Comparison of ENCODE assay signal across 8 cellular contexts in the genomic region with DNA sequence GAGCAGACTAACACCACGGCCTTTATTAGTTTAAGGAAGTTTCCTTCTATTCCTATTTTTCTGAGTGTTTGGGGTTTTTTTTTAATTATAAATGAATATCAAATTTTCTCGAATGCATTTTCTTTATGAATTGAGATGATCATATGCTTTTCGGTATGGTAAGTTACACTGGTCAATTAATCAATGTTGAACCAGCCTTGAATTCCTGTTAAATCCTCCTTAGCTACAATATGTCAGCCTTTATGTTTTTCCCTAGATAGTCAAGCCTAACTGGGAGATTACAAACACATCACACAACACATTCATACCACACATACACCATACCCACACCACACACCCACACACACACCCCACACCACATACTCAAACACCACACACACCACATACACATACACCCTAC.
"Had no signal": no experiment of that assay in that cellular context is flagged by ENCODE, and none has a peak within 500 bp of the region (broad histone marks: within the 10 kb centered on the region; RNA-seq: fewer than 3 reads in every experiment).

No MANE protein-coding gene starts in this region.

- H3K9ac ChIP-seq: KMS-11 had no signal

- DNase-seq: H7, KBM-7 had no signal

- H2AFZ ChIP-seq: GM23338 had no signal

- H3K9me3 ChIP-seq: HAP-1 had no signal

- H3K4me3 Mint-ChIP-seq: GM23338 had no signal

- H3K4me1 Mint-ChIP-seq: GM23338 had no signal

- FAIRE-seq: HepG2 had no signal

- ATAC-seq: GM23338, HCT116, HepG2 had no signal

- H3K4me1 ChIP-seq: HAP-1 had no signal

- H3K4me2 ChIP-seq: GM23338, KMS-11 had no signal

- H3K27ac ChIP-seq: HL-60, KMS-11 had no signal

- H3K4me3 ChIP-seq: GM23338, HAP-1 had no signal

- H3K27ac Mint-ChIP-seq: GM23338 had no signal
